Comparison of ENCODE assay signal across 9 cellular contexts in genomic region chr2:221554769-221555510, GRCh38. TPM values are rescaled to one million over a fixed set of nuclear protein-coding genes. Genes with fewer than 3 reads are reported as not detected.
DNase-seq lines count a peak whose midpoint lies in the region; ATAC-seq, FAIRE-seq and TF ChIP-seq lines count a peak whose summit lies in the region.
"Had no signal": no experiment of that assay in that cellular context is flagged by ENCODE, and none has a peak within 500 bp of the region (broad histone marks: within the 10 kb centered on the region; RNA-seq: fewer than 3 reads in every experiment).

No MANE protein-coding gene starts in this region.

- H3K4me1 ChIP-seq in HUES64 (ENCODE audit: insufficient read depth, low read length) = peaks cover 55% of the 10 kb centered on the region
- H3K4me1 ChIP-seq in pancreas = no peaks in the 10 kb centered on the region
- H3K4me1 ChIP-seq: SJSA1 had no signal

- DNase-seq in iris pigment epithelial cell (ENCODE audit: low read depth) (peak; percentile 53), pancreas (no peak), RKO (ENCODE audit: low spot score) (no peak), NCI-H1092 (lab: John Stamatoyannopoulos, UW) (no peak), NCI-H1105 treated with DMSO at 0.1 percent for 48 hours (lab: John Stamatoyannopoulos, UW) (no peak)

- no peak for TF ChIP-seq CTCF in pancreas (IDR thresholded peaks at IDR 0.05)

- H3K27ac ChIP-seq in HUES64 (ENCODE audit: low read depth, low read length) = peak overlapping the region; percentile 70; the same call in 1 of the 2 replicates
- no peak overlapping the region for H3K27ac ChIP-seq in pancreas
- H3K27ac ChIP-seq: SJSA1 had no signal

- H3K36me3 ChIP-seq in HUES64 (ENCODE audit: insufficient read depth, low read length) (peaks cover 2% of the 10 kb centered on the region; the same call in 1 of the 2 replicates), pancreas (no peaks in the 10 kb centered on the region)
- H3K36me3 ChIP-seq: SJSA1 had no signal

- H3K9me3 ChIP-seq in HUES64 (ENCODE audit: insufficient read depth, low read depth, low read length) = no peaks in the 10 kb centered on the region
- no peaks in the 10 kb centered on the region for H3K9me3 ChIP-seq in pancreas
- H3K9me3 ChIP-seq: SJSA1 had no signal

- FAIRE-seq in pancreas (lab: Jason Lieb, UNC) = no peak

- no peaks in the 10 kb centered on the region for H3K27me3 ChIP-seq in HUES64 (ENCODE audit: insufficient read depth, low read length)
- no peaks in the 10 kb centered on the region for H3K27me3 ChIP-seq in pancreas
- H3K27me3 ChIP-seq: SJSA1 had no signal

- peak overlapping the region; percentile 5; the same call in 1 of the 2 replicates for H3K4me3 ChIP-seq in HUES64 (ENCODE audit: low read length)
- H3K4me3 ChIP-seq in pancreas = no peak overlapping the region
- H3K4me3 ChIP-seq: SJSA1 had no signal

- no peak overlapping the region for H3K9ac ChIP-seq in HUES64 (ENCODE audit: low read depth, low read length)

- ATAC-seq in GM18517 (IDR thresholded peaks at IDR 0.05; ENCODE audit: unreplicated experiment) (peak; percentile 96), GM21717 (IDR thresholded peaks at IDR 0.05; ENCODE audit: unreplicated experiment) (peak; percentile 99), pancreas (no peak)

- 9% methylated on average over 4 of the region's 4 CpGs for WGBS in HUES64
- 66 to 77% methylated on average over 4 of the region's 4 CpGs for WGBS in pancreas, 2 donors

- intact Hi-C loops in pancreas (cut with DNase I) = no loop called here

RNA-seq across cellular contexts. Expression of gene EPHA4, which starts 17.2 kb away (rescaled TPM):
- 31.6 TPM for polyA plus RNA-seq in HUES64 (2013, experiment 1 of 2)
- 48.9 TPM for polyA plus RNA-seq in HUES64 (2013, experiment 2 of 2)
- 1 to 10 TPM; 1.2 to 2.3 (median 1.4) TPM for total RNA-seq in pancreas
- polyA plus RNA-seq in pancreas = 1 to 10 TPM; 1.1 to 1.8 TPM

Comparison
In these comparisons a context has a peak if more than half of its experiments do, and no peak if none do; other contexts are left out.
1. ATAC-seq: peak in GM18517 (single experiment) and GM21717 (single experiment); none in pancreas (0 of 4).